In the genomic region with DNA sequence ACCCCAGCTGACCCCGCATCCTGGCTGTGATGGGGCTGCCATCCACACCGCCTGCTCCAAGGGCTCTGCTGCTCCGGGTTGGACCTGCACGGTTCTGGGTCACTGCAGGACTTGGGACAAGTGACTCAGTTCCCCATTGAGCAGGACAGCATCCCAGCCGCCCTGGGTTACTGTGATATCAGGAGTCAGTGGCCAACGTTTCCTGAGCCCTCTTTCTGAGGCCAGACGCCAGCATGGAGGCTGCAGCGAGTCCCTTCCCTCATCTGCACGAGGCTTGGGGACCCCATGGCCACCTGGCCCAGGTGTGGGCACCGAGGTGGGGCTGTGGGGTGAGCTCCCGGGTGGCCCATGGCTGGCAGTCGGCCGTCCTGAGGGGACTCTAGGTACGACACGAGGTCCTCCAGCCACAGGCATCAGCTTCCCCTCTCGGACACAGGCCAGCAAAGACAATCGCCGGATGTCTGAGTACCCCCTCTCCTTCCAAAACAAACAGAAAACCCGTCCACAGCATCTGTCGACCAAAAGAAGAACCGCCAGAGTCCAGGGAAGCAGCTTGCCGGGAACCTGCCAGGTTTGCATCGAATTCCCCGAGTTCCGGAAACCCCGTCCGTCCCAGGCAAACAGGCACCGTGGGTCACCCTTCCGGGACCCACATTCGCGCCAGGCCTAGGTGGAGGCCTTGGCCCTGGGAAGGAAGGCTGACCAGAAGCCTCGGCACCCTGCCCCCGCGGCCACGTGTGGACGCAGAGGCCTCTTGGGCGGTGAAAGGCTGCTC, we compare ENCODE assay signal across 1 cellular context.
TF ChIP-seq lines count a peak whose summit lies in the region.

No MANE protein-coding gene starts in this region.

TF ChIP-seq in H1, 55 proteins besides CTCF, POLR2A, EP300 and RAD21 (continued from another document):
- no peak for TF ChIP-seq HDAC6 (IDR thresholded peaks at IDR 0.05; ENCODE audit: low read depth, low read length)
- TF ChIP-seq BCL11A (IDR thresholded peaks at IDR 0.05; ENCODE audit: low read depth in 2 of 2, low read length in 2 of 2), result no peak
- no peak for TF ChIP-seq SRF (IDR thresholded peaks at IDR 0.05; ENCODE audit: low read depth, low read length)
- no peak for TF ChIP-seq CEBPB (IDR thresholded peaks at IDR 0.05; ENCODE audit: low read depth, low read length)
- no peak for TF ChIP-seq CHD1 (IDR thresholded peaks at IDR 0.05; ENCODE audit: low read depth, low read length)
- TF ChIP-seq SP1 (IDR thresholded peaks at IDR 0.05; ENCODE audit: low read depth, low read length), result no peak
- TF ChIP-seq, protein P1, sequence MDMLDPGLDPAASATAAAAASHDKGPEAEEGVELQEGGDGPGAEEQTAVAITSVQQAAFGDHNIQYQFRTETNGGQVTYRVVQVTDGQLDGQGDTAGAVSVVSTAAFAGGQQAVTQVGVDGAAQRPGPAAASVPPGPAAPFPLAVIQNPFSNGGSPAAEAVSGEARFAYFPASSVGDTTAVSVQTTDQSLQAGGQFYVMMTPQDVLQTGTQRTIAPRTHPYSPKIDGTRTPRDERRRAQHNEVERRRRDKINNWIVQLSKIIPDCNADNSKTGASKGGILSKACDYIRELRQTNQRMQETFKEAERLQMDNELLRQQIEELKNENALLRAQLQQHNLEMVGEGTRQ (IDR thresholded peaks at IDR 0.05; ENCODE audit: low read length), result no peak
- TF ChIP-seq PHF8 (conservative IDR thresholded peaks at IDR 0.05; ENCODE audit: low read depth, low read length), result no peak
- no peak for TF ChIP-seq SP2 (IDR thresholded peaks at IDR 0.05; ENCODE audit: low read length)
TF ChIP-seq in H1: peak in this region for 0.
